In genomic region chr11:43579919-43580276, GRCh38 we compare ENCODE assay signal across 8 cellular contexts.
DNase-seq lines count a peak whose midpoint lies in the region; ATAC-seq and TF ChIP-seq lines count a peak whose summit lies in the region.

No MANE protein-coding gene starts in this region.

- POLR2A ChIA-PET in CD8-positive, alpha-beta T cell (lab: Charles Lee), result no interaction called here

- peaks cover 47% of the 10 kb centered on the region for H3K27me3 ChIP-seq in CD8-positive, alpha-beta T cell (ENCODE audit: insufficient read depth, low read length)
- H3K27me3 ChIP-seq in MM.1S (replicated peaks; ENCODE audit: insufficient read depth, low read length) (peaks cover 84% of the 10 kb centered on the region), osteoblast (ENCODE audit: insufficient read depth, low read length) (peaks cover 94% of the 10 kb centered on the region)

- H3K4me3 Mint-ChIP-seq in CD8-positive, alpha-beta T cell, result peak overlapping the region; percentile 76
- peak overlapping the region; percentile 78 to 83 for H3K4me3 Mint-ChIP-seq in effector memory CD8-positive, alpha-beta T cell

- no peak for DNase-seq in CD8-positive, alpha-beta T cell
- DNase-seq in MM.1S, result no peak
- no peak for DNase-seq in effector memory CD8-positive, alpha-beta T cell
- DNase-seq in osteoblast (ENCODE audit: insufficient read length, low spot score, missing footprints), result no peak
- no peak for DNase-seq in NCI-H510A (lab: John Stamatoyannopoulos, UW)
- no peak for DNase-seq in RKO (ENCODE audit: low spot score)
- no peak for DNase-seq in NCI-H748 (lab: John Stamatoyannopoulos, UW; ENCODE audit: unreplicated experiment)
- no peak for DNase-seq in AG08396 (ENCODE audit: low spot score)

- H3K79me2 ChIP-seq in MM.1S (ENCODE audit: low read length) (no peaks in the 10 kb centered on the region), osteoblast (ENCODE audit: insufficient read depth, low read length) (no peaks in the 10 kb centered on the region)

- TF ChIP-seq CTCF in CD8-positive, alpha-beta T cell (IDR thresholded peaks at IDR 0.05), result no peak
- TF ChIP-seq CTCF in MM.1S (IDR thresholded peaks at IDR 0.05; ENCODE audit: low read length) (no peak), osteoblast (IDR thresholded peaks at IDR 0.05; ENCODE audit: extremely low read depth, low read depth, low read length) (no peak)

- H3K4me3 ChIP-seq in CD8-positive, alpha-beta T cell (ENCODE audit: low read depth, low read length), result peak overlapping the region; percentile 45
- H3K4me3 ChIP-seq in MM.1S (ENCODE audit: low read length) (peak overlapping the region; percentile 74), osteoblast (ENCODE audit: insufficient read depth, low read length) (peak overlapping the region; percentile 71)

- CTCF ChIA-PET in CD8-positive, alpha-beta T cell (lab: Charles Lee), result no interaction called here

- no peaks in the 10 kb centered on the region for H3K9me2 ChIP-seq in MM.1S (replicated peaks; ENCODE audit: insufficient read depth, low read length)

- H3F3A ChIP-seq in MM.1S (ENCODE audit: insufficient read depth, low read length), result no peaks in the 10 kb centered on the region

- H4K20me1 ChIP-seq in MM.1S (ENCODE audit: insufficient read depth, low read length), result no peaks in the 10 kb centered on the region
- H4K20me1 ChIP-seq in osteoblast (ENCODE audit: insufficient read depth, low read length), result no peaks in the 10 kb centered on the region

- H3K4me1 Mint-ChIP-seq in CD8-positive, alpha-beta T cell (ENCODE audit: low read depth), result peaks cover 48% of the 10 kb centered on the region
- H3K4me1 Mint-ChIP-seq in effector memory CD8-positive, alpha-beta T cell (ENCODE audit: low read depth in 2 of 2), result peaks cover 13 to 24% of the 10 kb centered on the region in 2 donors

- H3K4me2 ChIP-seq in MM.1S (ENCODE audit: low read depth, low read length), result peak overlapping the region; percentile 96
- peak overlapping the region; percentile 87 for H3K4me2 ChIP-seq in osteoblast (ENCODE audit: insufficient read depth, low read length)

- H3K9me3 Mint-ChIP-seq in CD8-positive, alpha-beta T cell, result no peaks in the 10 kb centered on the region
- peaks cover 0 to 1% of the 10 kb centered on the region in 2 donors for H3K9me3 Mint-ChIP-seq in effector memory CD8-positive, alpha-beta T cell

- intact Hi-C loops in CD8-positive, alpha-beta T cell (cut with DNase I, micrococcal nuclease), result no loop called here

- peaks cover 20% of the 10 kb centered on the region for H3K4me1 ChIP-seq in CD8-positive, alpha-beta T cell (ENCODE audit: insufficient read depth, low read length)
- peaks cover 9% of the 10 kb centered on the region for H3K4me1 ChIP-seq in MM.1S (ENCODE audit: low read length)
- H3K4me1 ChIP-seq in osteoblast (ENCODE audit: insufficient read depth, low read length), result peaks cover 26% of the 10 kb centered on the region

- H3K9me3 ChIP-seq in CD8-positive, alpha-beta T cell (ENCODE audit: low read length), result no peaks in the 10 kb centered on the region
- H3K9me3 ChIP-seq in MM.1S (replicated peaks; ENCODE audit: insufficient read depth, low read length), result no peaks in the 10 kb centered on the region
- no peaks in the 10 kb centered on the region for H3K9me3 ChIP-seq in osteoblast (ENCODE audit: low read depth, low read length)

- H3K9ac ChIP-seq in MM.1S (ENCODE audit: low read length), result no peak overlapping the region; the same call in 1 of the 2 replicates

- no peaks in the 10 kb centered on the region for H3K36me3 ChIP-seq in CD8-positive, alpha-beta T cell (ENCODE audit: insufficient read depth, low read length)
- H3K36me3 ChIP-seq in MM.1S (replicated peaks; ENCODE audit: insufficient read depth, low read length), result no peaks in the 10 kb centered on the region
- H3K36me3 ChIP-seq in osteoblast (ENCODE audit: insufficient read depth, low read length), result no peaks in the 10 kb centered on the region

- H3K27ac Mint-ChIP-seq in CD8-positive, alpha-beta T cell, result no peak overlapping the region
- H3K27ac Mint-ChIP-seq in effector memory CD8-positive, alpha-beta T cell, result no peak overlapping the region

- no peak for ATAC-seq in CD8-positive, alpha-beta T cell
- no peak for ATAC-seq in effector memory CD8-positive, alpha-beta T cell (replicated peaks)

- no peak overlapping the region for H3K27ac ChIP-seq in CD8-positive, alpha-beta T cell (ENCODE audit: low read depth, low read length)
- H3K27ac ChIP-seq in MM.1S (ENCODE audit: low read length) (no peak overlapping the region), osteoblast (ENCODE audit: low read depth, low read length) (no peak overlapping the region)

- peaks cover 77% of the 10 kb centered on the region for H3K27me3 Mint-ChIP-seq in CD8-positive, alpha-beta T cell (ENCODE audit: low read depth)
- H3K27me3 Mint-ChIP-seq in effector memory CD8-positive, alpha-beta T cell, result peaks cover 82 to 99% of the 10 kb centered on the region in 2 donors

- H3K36me3 Mint-ChIP-seq in CD8-positive, alpha-beta T cell, result no peaks in the 10 kb centered on the region
- no peaks in the 10 kb centered on the region for H3K36me3 Mint-ChIP-seq in effector memory CD8-positive, alpha-beta T cell (ENCODE audit: insufficient read depth)

- H2AFZ ChIP-seq in MM.1S (ENCODE audit: low read length) (peak overlapping the region; percentile 75), osteoblast (ENCODE audit: low read length) (no peak overlapping the region)
